7 cellular contexts compared by ENCODE assay signal in genomic region chr16:27313422-27314160, GRCh38. TPM values are rescaled to one million over a fixed set of nuclear protein-coding genes. Genes with fewer than 3 reads are reported as not detected.
DNase-seq lines count a peak whose midpoint lies in the region; ATAC-seq and TF ChIP-seq lines count a peak whose summit lies in the region.

IL4R (plus strand) TSS chr16:27313974; CDS start chr16:27340204, 26,230 bp downstream.

- DNase-seq in T-helper 22 cell (ENCODE audit: low read depth) (peak; percentile 49), body of pancreas (peak; percentile 72 to 85 (median 76)), iPS-NIHi7 (ENCODE audit: extremely low spot score) (peak; percentile 60), spleen (peak; percentile 93), cerebellar cortex (ENCODE audit: low spot score) (no peak)

- no peaks in the 10 kb centered on the region for H3K9me3 ChIP-seq in body of pancreas
- no peaks in the 10 kb centered on the region for H3K9me3 ChIP-seq in spleen

- intact Hi-C loops in body of pancreas (cut with DNase I) (loop anchor here (10.0 kb wide), 1 partner anchor 79 kb away; no protein-coding TSS in a partner anchor), spleen (cut with DNase I; ENCODE audit: low total_unique reads) (loop anchor here (10.0 kb wide), 1 partner anchor 49 kb away; the partner anchor contains the start of gene NSMCE1)

- H3K4me3 ChIP-seq in body of pancreas (peak within 1 kb of the TSS; percentile 80 to 84), spleen (peak within 1 kb of the TSS; percentile 62 to 85 (median 80))

- 0% methylated on average over 2 to 41 of the region's 85 CpGs for WGBS in body of pancreas, 2 donors
- WGBS in spleen, 5 donors = 0 to 1% (median 0%) methylated on average over 6 to 85 of the region's 85 CpGs

- TF ChIP-seq POLR2A in body of pancreas (IDR thresholded peaks at IDR 0.05) (peak; percentile 48 to 78 (median 77)), spleen (IDR thresholded peaks at IDR 0.05) (no peak)

- H3K36me3 ChIP-seq in body of pancreas (replicated peaks in 1 of 2; ENCODE audit: insufficient read depth in 1 of 2, low read depth in 2 of 2) (no peaks in the 10 kb centered on the region), spleen (no peaks in the 10 kb centered on the region)

- ATAC-seq in GM19023 (IDR thresholded peaks at IDR 0.05; ENCODE audit: unreplicated experiment) = peak; percentile 67
- peak; percentile 43 for ATAC-seq in HG03342 (IDR thresholded peaks at IDR 0.05; ENCODE audit: unreplicated experiment)
- peak; percentile 76 for ATAC-seq in body of pancreas

- peaks cover 35% of the 10 kb centered on the region for H3K4me1 ChIP-seq in body of pancreas
- peaks cover 40 to 83% (median 60%) of the 10 kb centered on the region in 6 donors for H3K4me1 ChIP-seq in spleen

- H3K27ac ChIP-seq in body of pancreas = peak within 1 kb of the TSS; percentile 79 to 92 (median 90)
- peak within 1 kb of the TSS; percentile 95 to 100 (median 98) for H3K27ac ChIP-seq in spleen

- TF ChIP-seq CTCF in body of pancreas (IDR thresholded peaks at IDR 0.05) = no peak
- TF ChIP-seq CTCF in spleen (IDR thresholded peaks at IDR 0.05 in 8 of 11, conservative IDR thresholded peaks at IDR 0.05 in 3 of 11) = no peak

- H3K27me3 ChIP-seq in body of pancreas (no peaks in the 10 kb centered on the region), spleen (replicated peaks in 1 of 7) (no peaks in the 10 kb centered on the region)

RNA-seq across cellular contexts. Expression of gene IL4R, which starts in this region (rescaled TPM):
- total RNA-seq in body of pancreas (100 to 1,000 TPM in 1 of 2 donors, 10 to 100 TPM in 1; 29.7 to 236 TPM), spleen (100 to 1,000 TPM in 6 of 7 donors, 10 to 100 TPM in 1; 78.0 to 319 (median 215) TPM)
- polyA plus RNA-seq in spleen = 10 to 100 TPM; 39.3 to 55.5 (median 48.9) TPM

Comparison
In these comparisons a context has a peak if more than half of its experiments do, and no peak if none do; other contexts are left out.
1. POLR2A ChIP-seq: peak in body of pancreas (3 of 3); none in spleen (0 of 3).
2. Peak in every context shown above with its lines, with median percentiles within 50 percentile points of each other: ATAC-seq.